Comparison of ENCODE assay signal across 27 cellular contexts in genomic region chr3:108183971-108184370, GRCh38.
"Had no signal": no experiment of that assay in that cellular context is flagged by ENCODE, and none has a peak within 500 bp of the region (broad histone marks: within the 10 kb centered on the region; RNA-seq: fewer than 3 reads in every experiment).

No MANE protein-coding gene starts in this region.

- H3K4me3 ChIP-seq: coronary artery, dorsolateral prefrontal cortex, gastrocnemius medialis, heart right ventricle had no signal

- H3K9me3 ChIP-seq: gastrocnemius medialis had no signal

- H3K27ac ChIP-seq: brain microvascular endothelial cell, coronary artery, dorsolateral prefrontal cortex, foreskin keratinocyte, gastrocnemius medialis, heart right ventricle, VCaP had no signal

- ATAC-seq: activated naive CD4-positive, alpha-beta T cell treated with anti-CD3 and anti-CD28 coated beads, Interleukin-2, amount 50 U/mL, for 72 hours; activated T-cell treated with anti-CD3 and anti-CD28 coated beads, Interleukin-2, amount 50 U/mL, for 72 hours; esophagus mucosa; foreskin keratinocyte; gastrocnemius medialis; heart right ventricle; WTC11 had no signal

- H3K36me3 ChIP-seq: brain microvascular endothelial cell, gastrocnemius medialis had no signal

- H3K27me3 ChIP-seq: brain microvascular endothelial cell, dorsolateral prefrontal cortex, foreskin keratinocyte, gastrocnemius medialis, heart right ventricle had no signal

- H3K4me1 ChIP-seq: gastrocnemius medialis had no signal

- DNase-seq: activated CD4-positive, alpha-beta memory T cell treated with anti-CD3 and anti-CD28 coated beads, Interleukin-2, amount 10 ng/mL, durations not matched to agents 7 days and 5 days; activated CD4-positive, alpha-beta T cell treated with anti-CD3 and anti-CD28 coated beads for 1 hour; activated CD4-positive, alpha-beta T cell treated with anti-CD3 and anti-CD28 coated beads for 4 hours; activated CD4-positive, alpha-beta T cell treated with anti-CD3 and anti-CD28 coated beads, Interleukin-2, amount 10 ng/mL, durations not matched to agents 7 days and 5 days; activated CD4-positive, alpha-beta T cell treated with anti-CD3 and anti-CD28 coated beads, Interleukin-2, amount 50 U/mL, for 4 hours; activated CD8-positive, alpha-beta memory T cell treated with anti-CD3 and anti-CD28 coated beads, Interleukin-2, amount 50 U/mL, for 48 hours; activated gamma-delta T cell; activated naive CD4-positive, alpha-beta T cell; activated naive CD4-positive, alpha-beta T cell treated with anti-CD3 and anti-CD28 coated beads, Interleukin-2, amount 10 ng/mL, durations not matched to agents 7 days and 5 days; activated naive CD8-positive, alpha-beta T cell treated with anti-CD3 and anti-CD28 coated beads, Interleukin-2, amount 10 ng/mL, durations not matched to agents 7 days and 5 days; activated T-cell treated with anti-CD3 and anti-CD28 coated beads for 4 hours; activated T-cell treated with anti-CD3 and anti-CD28 coated beads, Interleukin-2, amount 50 U/mL, for 24 hours; activated T-cell treated with anti-CD3 and anti-CD28 coated beads, Interleukin-2, amount 50 U/mL, for 72 hours; brain microvascular endothelial cell; dorsolateral prefrontal cortex; effector memory CD4-positive, alpha-beta T cell; endodermal cell; foreskin keratinocyte; gastrocnemius medialis; glutamatergic neuron; heart right ventricle; T-helper 2 cell had no signal
